In genomic region chr22:22748297-22748743, GRCh38 we compare ENCODE assay signal across 9 cellular contexts.
DNase-seq lines count a peak whose midpoint lies in the region; ATAC-seq and TF ChIP-seq lines count a peak whose summit lies in the region.
"Had no signal": no experiment of that assay in that cellular context is flagged by ENCODE, and none has a peak within 500 bp of the region (broad histone marks: within the 10 kb centered on the region; RNA-seq: fewer than 3 reads in every experiment).

No MANE protein-coding gene starts in this region.

- no peak overlapping the region for H3K4me3 Mint-ChIP-seq in activated B cell treated with CpG ODN at 0.5 μM for 24 hours
- H3K4me3 Mint-ChIP-seq in naive thymus-derived CD4-positive, alpha-beta T cell = no peak overlapping the region
- H3K4me3 Mint-ChIP-seq: activated naive CD4-positive, alpha-beta T cell treated with anti-CD3 and anti-CD28 coated beads, Interleukin-2, amount 50 U/mL, for 24 hours had no signal

- intact Hi-C loops in activated B cell treated with CpG ODN at 0.5 μM for 24 hours (cut with micrococcal nuclease) = loop anchor here (1.0 to 5.0 kb wide), 2 partner anchors 28 to 36 kb away; no protein-coding TSS in a partner anchor
- intact Hi-C loops in esophagus muscularis mucosa (cut with DNase I) = no loop called here
- intact Hi-C loops in naive thymus-derived CD4-positive, alpha-beta T cell (cut with micrococcal nuclease) = loop anchor here in 1 of 2 donors (1.0 kb wide), 2 partner anchors 38 to 61 kb away; no protein-coding TSS in a partner anchor

- H3K27me3 ChIP-seq in esophagus muscularis mucosa = peaks cover 0 to 23% (median 2%) of the 10 kb centered on the region in 4 donors
- no peaks in the 10 kb centered on the region for H3K27me3 ChIP-seq in naive thymus-derived CD4-positive, alpha-beta T cell (ENCODE audit: control insufficient read depth in 2 of 2, insufficient read depth in 2 of 2, low read length in 2 of 2)

- no peak overlapping the region for H3K27ac ChIP-seq in esophagus muscularis mucosa (replicated peaks in 1 of 4)
- no peak overlapping the region for H3K27ac ChIP-seq in naive thymus-derived CD4-positive, alpha-beta T cell (ENCODE audit: low read depth, low read length)

- peak; percentile 35 for ATAC-seq in activated B cell treated with CpG ODN at 0.5 μM for 24 hours (ENCODE audit: low read depth)
- ATAC-seq in naive thymus-derived CD4-positive, alpha-beta T cell = peak; percentile 78
- no peak for ATAC-seq in HG02973 (IDR thresholded peaks at IDR 0.05; ENCODE audit: unreplicated experiment)

- no peaks in the 10 kb centered on the region for H3K36me3 Mint-ChIP-seq in activated B cell treated with CpG ODN at 0.5 μM for 24 hours (ENCODE audit: low read depth)
- H3K36me3 Mint-ChIP-seq in naive thymus-derived CD4-positive, alpha-beta T cell = no peaks in the 10 kb centered on the region
- H3K36me3 Mint-ChIP-seq: activated naive CD4-positive, alpha-beta T cell treated with anti-CD3 and anti-CD28 coated beads, Interleukin-2, amount 50 U/mL, for 24 hours had no signal

- no peak for TF ChIP-seq EP300 in esophagus muscularis mucosa (IDR thresholded peaks at IDR 0.05)

- H3K27me3 Mint-ChIP-seq in activated B cell treated with CpG ODN at 0.5 μM for 24 hours = no peaks in the 10 kb centered on the region
- H3K27me3 Mint-ChIP-seq in naive thymus-derived CD4-positive, alpha-beta T cell = peaks cover 0 to 19% (median 4%) of the 10 kb centered on the region in 5 donors

- H3K4me3 ChIP-seq in Jurkat, Clone E6-1 (ENCODE audit: low read length) = no peak overlapping the region
- H3K4me3 ChIP-seq in esophagus muscularis mucosa = no peak overlapping the region
- no peak overlapping the region for H3K4me3 ChIP-seq in naive thymus-derived CD4-positive, alpha-beta T cell (ENCODE audit: low read length)

- TF ChIP-seq CTCF in activated B cell treated with CpG ODN at 0.5 μM for 24 hours (IDR thresholded peaks at IDR 0.05) (peak; percentile 24), esophagus muscularis mucosa (IDR thresholded peaks at IDR 0.05) (peak; percentile 34 to 82 (median 54))

- POLR2A ChIA-PET in activated B cell treated with CpG ODN at 0.5 μM for 24 hours (lab: Charles Lee) = no interaction called here
- POLR2A ChIA-PET in naive thymus-derived CD4-positive, alpha-beta T cell (lab: Charles Lee) = no interaction called here

- WGBS in esophagus muscularis mucosa = 50% methylated on average over 5 of the region's 5 CpGs

- no peaks in the 10 kb centered on the region for H3K36me3 ChIP-seq in esophagus muscularis mucosa
- H3K36me3 ChIP-seq in naive thymus-derived CD4-positive, alpha-beta T cell (ENCODE audit: control insufficient read depth in 2 of 3, insufficient read depth in 3 of 3, low read length in 3 of 3) = no peaks in the 10 kb centered on the region

- H3K4me1 Mint-ChIP-seq in activated B cell treated with CpG ODN at 0.5 μM for 24 hours = peaks cover 48% of the 10 kb centered on the region
- H3K4me1 Mint-ChIP-seq in naive thymus-derived CD4-positive, alpha-beta T cell = peaks cover 2 to 23% (median 15%) of the 10 kb centered on the region in 7 donors

- H3K27ac Mint-ChIP-seq in activated B cell treated with CpG ODN at 0.5 μM for 24 hours = peak overlapping the region; percentile 18
- peak overlapping the region in 2 of 9 donors; percentile 21 to 34 for H3K27ac Mint-ChIP-seq in naive thymus-derived CD4-positive, alpha-beta T cell
- H3K27ac Mint-ChIP-seq: activated naive CD4-positive, alpha-beta T cell treated with anti-CD3 and anti-CD28 coated beads, Interleukin-2, amount 50 U/mL, for 24 hours had no signal

- CTCF ChIA-PET in activated B cell treated with CpG ODN at 0.5 μM for 24 hours (lab: Charles Lee) = interaction anchor here (1.1 kb wide), 1 partner anchor 38 kb away, joined by 5 read pairs; no protein-coding TSS in a partner anchor
- CTCF ChIA-PET in naive thymus-derived CD4-positive, alpha-beta T cell (lab: Charles Lee) = interaction anchor here (1.5 to 9.5 kb wide), 3 partner anchors 11 to 133 kb away, joined by 3 to 148 read pairs (median 4); no protein-coding TSS in a partner anchor

- DNase-seq in NCI-H146 (lab: John Stamatoyannopoulos, UW) (peak; percentile 6), NCI-H146 treated with DMSO at 0.1 percent for 48 hours (lab: John Stamatoyannopoulos, UW; ENCODE audit: unreplicated experiment) (no peak), activated B cell treated with CpG ODN at 0.5 μM for 24 hours (no peak), esophagus muscularis mucosa (ENCODE audit: extremely low spot score) (no peak), ecto neural progenitor cell (ENCODE audit: low spot score) (no peak)
- peak; percentile 20 for DNase-seq in Jurkat, Clone E6-1 (ENCODE audit: low read depth, low spot score)
- peak in 6 of 9 donors; percentile 17 to 34 (median 26) for DNase-seq in naive thymus-derived CD4-positive, alpha-beta T cell

- no peak for TF ChIP-seq POLR2A in esophagus muscularis mucosa (IDR thresholded peaks at IDR 0.05; ENCODE audit: low read depth)

- H3K9me3 ChIP-seq in esophagus muscularis mucosa = no peaks in the 10 kb centered on the region
- no peaks in the 10 kb centered on the region for H3K9me3 ChIP-seq in naive thymus-derived CD4-positive, alpha-beta T cell (ENCODE audit: control insufficient read depth in 2 of 3, low read length in 3 of 3)

- H3K9me3 Mint-ChIP-seq in activated B cell treated with CpG ODN at 0.5 μM for 24 hours = no peaks in the 10 kb centered on the region
- no peaks in the 10 kb centered on the region for H3K9me3 Mint-ChIP-seq in naive thymus-derived CD4-positive, alpha-beta T cell
- H3K9me3 Mint-ChIP-seq: activated naive CD4-positive, alpha-beta T cell treated with anti-CD3 and anti-CD28 coated beads, Interleukin-2, amount 50 U/mL, for 24 hours had no signal

- no peaks in the 10 kb centered on the region for H3K4me1 ChIP-seq in esophagus muscularis mucosa
- peaks cover 6 to 30% of the 10 kb centered on the region in 2 donors for H3K4me1 ChIP-seq in naive thymus-derived CD4-positive, alpha-beta T cell (ENCODE audit: control insufficient read depth in 2 of 2, insufficient read depth in 2 of 2, low read length in 2 of 2)

Comparison
In these comparisons a context has a peak if more than half of its experiments do, and no peak if none do; other contexts are left out.
1. DNase-seq: peak in NCI-H146 (single experiment), Jurkat, Clone E6-1 (single experiment) and naive thymus-derived CD4-positive, alpha-beta T cell (6 of 9); none in NCI-H146 treated with DMSO at 0.1 percent for 48 hours (single experiment), activated B cell treated with CpG ODN at 0.5 μM for 24 hours (single experiment), esophagus muscularis mucosa (single experiment) and ecto neural progenitor cell (single experiment).